26 cellular contexts compared by ENCODE assay signal in genomic region chr4:14879643-14880042, GRCh38.
DNase-seq lines count a peak whose midpoint lies in the region; ATAC-seq, FAIRE-seq and TF ChIP-seq lines count a peak whose summit lies in the region.
"Had no signal": no experiment of that assay in that cellular context is flagged by ENCODE, and none has a peak within 500 bp of the region (broad histone marks: within the 10 kb centered on the region; RNA-seq: fewer than 3 reads in every experiment).

No MANE protein-coding gene starts in this region.

- no peak overlapping the region for H3K9ac ChIP-seq in keratinocyte (ENCODE audit: control insufficient read depth, extremely low read depth, insufficient read depth, low read length)
- H3K9ac ChIP-seq: BLaER1 had no signal

- no peak overlapping the region for H3K4me3 ChIP-seq in PC-9
- no peak overlapping the region for H3K4me3 ChIP-seq in keratinocyte (ENCODE audit: control insufficient read depth in 2 of 3, extremely low read depth in 1 of 3, insufficient read depth in 2 of 3, low read depth in 1 of 3, low read length in 3 of 3)
- H3K4me3 ChIP-seq in upper lobe of left lung = no peak overlapping the region
- no peak overlapping the region for H3K4me3 ChIP-seq in thyroid gland (replicated peaks in 1 of 3)
- H3K4me3 ChIP-seq: A549, BLaER1, cardiac muscle cell, gastrocnemius medialis, HAP-1, MG63 had no signal

- H3K27me3 ChIP-seq in PC-9 (ENCODE audit: insufficient read depth, low read depth) = no peaks in the 10 kb centered on the region
- H3K27me3 ChIP-seq in keratinocyte (ENCODE audit: control insufficient read depth, extremely low read depth, insufficient read depth, low read length) = no peaks in the 10 kb centered on the region
- H3K27me3 ChIP-seq in upper lobe of left lung = no peaks in the 10 kb centered on the region
- no peaks in the 10 kb centered on the region for H3K27me3 ChIP-seq in thyroid gland
- H3K27me3 ChIP-seq: BLaER1, cardiac muscle cell, gastrocnemius medialis, MG63 had no signal

- ATAC-seq in upper lobe of left lung (ENCODE audit: low FRiP score in 2 of 2) (peak in 1 of 2 donors; percentile 73), GM21717 (IDR thresholded peaks at IDR 0.05; ENCODE audit: unreplicated experiment) (no peak)
- ATAC-seq: A549, gastrocnemius medialis, left cardiac atrium, PC-3 had no signal

- H3K79me2 ChIP-seq in PC-9 (ENCODE audit: low read depth) = no peaks in the 10 kb centered on the region
- H3K79me2 ChIP-seq in keratinocyte (ENCODE audit: control insufficient read depth, insufficient read depth, low read length) = no peaks in the 10 kb centered on the region

- H3K27me3 Mint-ChIP-seq in activated CD4-positive, alpha-beta memory T cell treated with anti-CD3 and anti-CD28 coated beads for 36 hours = peaks cover 3% of the 10 kb centered on the region

- H3K36me3 ChIP-seq in PC-9 (ENCODE audit: low read depth) (no peaks in the 10 kb centered on the region), keratinocyte (ENCODE audit: control insufficient read depth in 2 of 2, extremely low read depth in 1 of 2, insufficient read depth in 2 of 2, low read length in 2 of 2) (no peaks in the 10 kb centered on the region), upper lobe of left lung (no peaks in the 10 kb centered on the region), thyroid gland (no peaks in the 10 kb centered on the region)
- H3K36me3 ChIP-seq: BLaER1, cardiac muscle cell, gastrocnemius medialis, HAP-1, MG63 had no signal

- H3K9me3 ChIP-seq in PC-9 (ENCODE audit: insufficient read depth, low read depth) (no peaks in the 10 kb centered on the region), keratinocyte (ENCODE audit: control insufficient read depth, low read depth, low read length) (no peaks in the 10 kb centered on the region), upper lobe of left lung (no peaks in the 10 kb centered on the region), thyroid gland (no peaks in the 10 kb centered on the region)
- H3K9me3 ChIP-seq: A549, BLaER1, gastrocnemius medialis, HAP-1, MG63 had no signal

- H3K27ac ChIP-seq in PC-9 (no peak overlapping the region), keratinocyte (ENCODE audit: control insufficient read depth, insufficient read depth, low read length) (peak overlapping the region; percentile 42), upper lobe of left lung (no peak overlapping the region), thyroid gland (no peak overlapping the region)
- H3K27ac ChIP-seq: A549, BLaER1, cardiac muscle cell, gastrocnemius medialis had no signal

- WGBS in upper lobe of left lung, 2 donors = 71 to 87% methylated on average over 6 to 7 of the region's 7 CpGs
- WGBS in thyroid gland, 2 donors = 82 to 88% methylated on average over 1 to 6 of the region's 7 CpGs

- no peak for TF ChIP-seq POLR2A in upper lobe of left lung (IDR thresholded peaks at IDR 0.05)
- no peak for TF ChIP-seq POLR2A in thyroid gland (IDR thresholded peaks at IDR 0.05)

- H3K4me2 ChIP-seq in PC-9 (peak overlapping the region; percentile 18; the same call in 1 of the 2 replicates), keratinocyte (ENCODE audit: control insufficient read depth, extremely low read depth, insufficient read depth, low read depth, low read length) (peak overlapping the region; percentile 72)
- H3K4me2 ChIP-seq: A549, BLaER1 had no signal

- POLR2A ChIA-PET in PC-9 (lab: Charles Lee; ENCODE audit: unreplicated experiment) = interaction anchor here (0.7 kb wide), 1 partner anchor 890 kb away, joined by 3 read pairs; no protein-coding TSS in a partner anchor
- POLR2A ChIA-PET in activated CD4-positive, alpha-beta memory T cell treated with anti-CD3 and anti-CD28 coated beads for 36 hours (lab: Charles Lee) = no interaction called here

- FAIRE-seq in keratinocyte (lab: Jason Lieb, UNC) = peak; percentile 67
- FAIRE-seq: A549, GM12892 had no signal

- H2AFZ ChIP-seq in PC-9 (no peak overlapping the region), keratinocyte (ENCODE audit: control insufficient read depth, low read length) (no peak overlapping the region)

- intact Hi-C loops in PC-9 (cut with micrococcal nuclease; ENCODE audit: unreplicated experiment) (loop anchor here (1.0 to 10.0 kb wide), 7 partner anchors 23 to 1223 kb away; partner anchors contain the start of gene CPEB2), thyroid gland (cut with DNase I) (no loop called here)
- intact Hi-C loops in activated CD4-positive, alpha-beta memory T cell treated with anti-CD3 and anti-CD28 coated beads for 36 hours (cut with micrococcal nuclease) = no loop called here

- no peaks in the 10 kb centered on the region for H3F3A ChIP-seq in PC-9 (ENCODE audit: insufficient read depth, low read depth)

- H3K9me1 ChIP-seq in keratinocyte (ENCODE audit: control insufficient read depth, extremely low read depth, insufficient read depth, low read length) = no peaks in the 10 kb centered on the region

- no peak for TF ChIP-seq EP300 in upper lobe of left lung (IDR thresholded peaks at IDR 0.05)

- dilution Hi-C loops in keratinocyte (cut with MboI; ENCODE audit: extremely low pct_ligation_motif_present, low sequenced_read_pairs) = no loop called here

- BruUV-seq in PC-9 (replicated peaks; lab: Mats Ljungman, UMichigan) = no TSS peak

- no peak overlapping the region for H3K27ac Mint-ChIP-seq in activated CD4-positive, alpha-beta memory T cell treated with anti-CD3 and anti-CD28 coated beads for 36 hours
- H3K27ac Mint-ChIP-seq: activated T-helper 2 cell treated with anti-CD3 and anti-CD28 coated beads, Interferon-gamma antibody, Interleukin-2, Interleukin-4, amounts not matched to agents 10 μg/mL and 5 μg/mL and 100 μg/mL, durations not matched to agents 14 hours and 24 hours and 36 hours had no signal

- TF ChIP-seq CTCF in PC-9 (conservative IDR thresholded peaks at IDR 0.05) (no peak), keratinocyte (optimal IDR thresholded peaks at IDR 0.05 in 1 of 3, IDR thresholded peaks at IDR 0.05 in 1 of 3, conservative IDR thresholded peaks at IDR 0.05 in 1 of 3; ENCODE audit: extremely low read depth in 1 of 3, insufficient read depth in 2 of 3, low read length in 3 of 3) (no peak), upper lobe of left lung (IDR thresholded peaks at IDR 0.05) (no peak), thyroid gland (IDR thresholded peaks at IDR 0.05) (no peak)

- CTCF ChIA-PET in PC-9 (lab: Charles Lee) = no interaction called here
- CTCF ChIA-PET in activated CD4-positive, alpha-beta memory T cell treated with anti-CD3 and anti-CD28 coated beads for 36 hours (lab: Charles Lee) = no interaction called here

- no peaks in the 10 kb centered on the region for H3K9me3 Mint-ChIP-seq in activated CD4-positive, alpha-beta memory T cell treated with anti-CD3 and anti-CD28 coated beads for 36 hours

- no peak overlapping the region for H3K4me3 Mint-ChIP-seq in activated CD4-positive, alpha-beta memory T cell treated with anti-CD3 and anti-CD28 coated beads for 36 hours

- H3K4me1 ChIP-seq in PC-9 (replicated peaks; ENCODE audit: insufficient read depth) = 0 out of 2 replicates have a peak, but pooled peaks cover 11% of the 10 kb centered on the region
- peaks cover 23% of the 10 kb centered on the region for H3K4me1 ChIP-seq in keratinocyte (ENCODE audit: control insufficient read depth, extremely low read depth, insufficient read depth, low read length)
- H3K4me1 ChIP-seq in upper lobe of left lung = peaks cover 11 to 16% (median 12%) of the 10 kb centered on the region in 4 donors
- no peaks in the 10 kb centered on the region for H3K4me1 ChIP-seq in thyroid gland
- H3K4me1 ChIP-seq: gastrocnemius medialis, HAP-1 had no signal

- peaks cover 18% of the 10 kb centered on the region for H3K4me1 Mint-ChIP-seq in activated CD4-positive, alpha-beta memory T cell treated with anti-CD3 and anti-CD28 coated beads for 36 hours (ENCODE audit: low read depth)

- no peaks in the 10 kb centered on the region for H3K36me3 Mint-ChIP-seq in activated CD4-positive, alpha-beta memory T cell treated with anti-CD3 and anti-CD28 coated beads for 36 hours

- DNase-seq in NCI-H748 (lab: John Stamatoyannopoulos, UW; ENCODE audit: unreplicated experiment) (peak; percentile 74), NCI-H748 treated with DMSO at 0.1 percent for 48 hours (lab: John Stamatoyannopoulos, UW) (no peak), PC-9 (peak; percentile 68 to 81), keratinocyte (ENCODE audit: low read depth, low spot score) (no peak), upper lobe of left lung (peak; percentile 52 to 59), thyroid gland (no peak)
- no peak for DNase-seq in activated CD4-positive, alpha-beta memory T cell treated with anti-CD3 and anti-CD28 coated beads for 36 hours
- DNase-seq: activated CD4-positive, alpha-beta T cell treated with anti-CD3 and anti-CD28 coated beads for 1 hour; dermis blood vessel endothelial cell; DMS 273 treated with DMSO at 0.1 percent for 48 hours; gastrocnemius medialis; left cardiac atrium; MG63; midbrain; NCI-H187 treated with DMSO at 0.1 percent for 48 hours; NCI-H526; posterior cingulate gyrus; stimulated activated CD4-positive, alpha-beta T cell treated with anti-CD3 and anti-CD28 coated beads, Interleukin-4, amount 100 ng/mL, for 1 hour had no signal

- H4K20me1 ChIP-seq in PC-9 (ENCODE audit: insufficient read depth) (no peaks in the 10 kb centered on the region), keratinocyte (ENCODE audit: control insufficient read depth, extremely low read depth, insufficient read depth, low read length) (no peaks in the 10 kb centered on the region)
- H4K20me1 ChIP-seq: BLaER1 had no signal

- H3K9me2 ChIP-seq in PC-9 (ENCODE audit: insufficient read depth) = no peaks in the 10 kb centered on the region

Comparison
In these comparisons a context has a peak if more than half of its experiments do, and no peak if none do; other contexts are left out.
1. DNase-seq: peak in NCI-H748 (single experiment), PC-9 (2 of 2) and upper lobe of left lung (2 of 2); none in NCI-H748 treated with DMSO at 0.1 percent for 48 hours (single experiment), keratinocyte (single experiment), thyroid gland (0 of 2) and activated CD4-positive, alpha-beta memory T cell treated with anti-CD3 and anti-CD28 coated beads for 36 hours (single experiment).